9 cellular contexts compared by ENCODE assay signal in the genomic region with DNA sequence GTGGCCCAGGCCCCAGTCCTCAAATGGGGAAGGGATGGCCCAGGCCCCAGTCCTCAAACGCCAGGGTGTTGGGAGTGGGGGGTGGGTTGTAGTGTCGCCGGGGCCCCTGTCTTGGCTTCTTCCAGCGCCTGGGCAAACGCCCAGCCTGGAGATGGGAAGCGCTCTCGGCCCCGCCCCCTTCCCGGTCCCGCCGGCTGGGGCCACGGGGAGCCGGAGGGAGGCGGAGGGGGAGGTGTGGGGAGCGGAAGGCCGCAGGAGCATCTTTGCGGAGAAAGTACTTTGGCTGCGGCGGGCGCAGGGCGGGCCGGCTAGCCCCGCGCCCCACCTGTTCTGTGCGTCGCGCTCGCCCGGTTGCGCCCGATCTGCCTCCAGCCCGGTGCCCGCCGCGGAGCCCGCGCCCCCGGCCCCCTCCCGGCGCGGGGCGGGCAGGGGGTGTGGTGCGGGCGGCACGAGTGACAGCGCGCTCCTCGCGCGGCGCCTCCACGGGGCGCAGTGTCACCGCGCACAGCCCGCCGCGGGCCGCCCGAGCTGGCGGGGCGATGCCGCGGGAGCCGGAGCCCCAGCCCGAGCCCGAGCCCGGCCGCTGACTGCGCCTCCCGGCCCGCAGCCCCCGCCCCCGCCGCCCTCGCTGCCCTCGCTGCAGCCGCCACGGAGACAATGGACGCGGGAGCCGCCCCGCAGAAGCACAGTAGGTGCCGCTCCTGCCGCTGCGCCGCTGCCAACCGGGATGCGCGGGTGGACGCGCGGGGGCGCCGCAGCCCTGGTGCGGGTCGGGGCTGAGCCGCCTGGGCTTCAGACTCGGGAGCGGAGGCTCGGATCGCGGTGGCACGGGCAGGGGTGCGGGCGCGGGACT. TPM values are rescaled to one million over a fixed set of nuclear protein-coding genes. Genes with fewer than 3 reads are reported as not detected.
A peak's percentile ranks its signal among the peaks of the same experiment; 100 is the strongest.
DNase-seq lines count a peak whose midpoint lies in the region; ATAC-seq and TF ChIP-seq lines count a peak whose summit lies in the region.
"Had no signal": no experiment of that assay in that cellular context is flagged by ENCODE, and none has a peak within 500 bp of the region (broad histone marks: within the 10 kb centered on the region; RNA-seq: fewer than 3 reads in every experiment).

No MANE protein-coding gene starts in this region.

- H3K4me1 Mint-ChIP-seq in activated T-cell treated with anti-CD3 and anti-CD28 coated beads, Interleukin-2, amount 50 U/mL, for 72 hours (ENCODE audit: low read depth), result no peaks in the 10 kb centered on the region
- H3K4me1 Mint-ChIP-seq in stimulated activated naive CD8-positive, alpha-beta T cell treated with anti-CD3 and anti-CD28 coated beads, Interleukin-15, amount 100 ng/mL, for 72 hours, result peaks cover 9% of the 10 kb centered on the region

- H3K9me3 Mint-ChIP-seq in activated T-cell treated with anti-CD3 and anti-CD28 coated beads, Interleukin-2, amount 50 U/mL, for 72 hours, result no peaks in the 10 kb centered on the region
- no peaks in the 10 kb centered on the region for H3K9me3 Mint-ChIP-seq in stimulated activated naive CD8-positive, alpha-beta T cell treated with anti-CD3 and anti-CD28 coated beads, Interleukin-15, amount 100 ng/mL, for 72 hours

- ATAC-seq in activated T-cell treated with anti-CD3 and anti-CD28 coated beads, Interleukin-2, amount 50 U/mL, for 72 hours (replicated peaks in 1 of 2), result peak; percentile 58 to 59
- peak; percentile 44 for ATAC-seq in stimulated activated naive CD8-positive, alpha-beta T cell treated with anti-CD3 and anti-CD28 coated beads, Interleukin-15, amount 100 ng/mL, for 72 hours
- ATAC-seq in HG02981 (IDR thresholded peaks at IDR 0.05; ENCODE audit: unreplicated experiment), result no peak

- H3K27ac Mint-ChIP-seq in activated T-cell treated with anti-CD3 and anti-CD28 coated beads, Interleukin-2, amount 50 U/mL, for 72 hours, result no peak overlapping the region
- no peak overlapping the region for H3K27ac Mint-ChIP-seq in stimulated activated naive CD8-positive, alpha-beta T cell treated with anti-CD3 and anti-CD28 coated beads, Interleukin-15, amount 100 ng/mL, for 72 hours

- no peaks in the 10 kb centered on the region for H3K36me3 Mint-ChIP-seq in activated T-cell treated with anti-CD3 and anti-CD28 coated beads, Interleukin-2, amount 50 U/mL, for 72 hours (ENCODE audit: insufficient read depth in 2 of 2)

- TF ChIP-seq CTCF in GM13976 (IDR thresholded peaks at IDR 0.05; ENCODE audit: borderline replicate concordance, control extremely low read depth, extremely low read depth, insufficient read depth, missing control alignments), result no peak

- peak; percentile 23 for DNase-seq in activated T-cell treated with anti-CD3 and anti-CD28 coated beads for 48 hours (ENCODE audit: low read depth)
- no peak for DNase-seq in activated T-cell treated with anti-CD3 and anti-CD28 coated beads for 4 hours
- DNase-seq in activated T-cell treated with anti-CD3 and anti-CD28 coated beads, Interleukin-2, amount 50 U/mL, for 72 hours, result peak; percentile 33 to 48
- peak; percentile 57 for DNase-seq in iPS-NIHi7 (ENCODE audit: extremely low spot score)
- DNase-seq in stimulated activated naive CD8-positive, alpha-beta T cell treated with anti-CD3 and anti-CD28 coated beads, Interleukin-15, amount 100 ng/mL, for 72 hours, result peak in 1 of 2 donors; percentile 34
- DNase-seq in central memory CD4-positive, alpha-beta T cell, result no peak
- no peak for DNase-seq in GM13976 (ENCODE audit: low spot score)

- peaks cover 14% of the 10 kb centered on the region for H3K27me3 Mint-ChIP-seq in activated T-cell treated with anti-CD3 and anti-CD28 coated beads, Interleukin-2, amount 50 U/mL, for 72 hours (ENCODE audit: low read depth)
- H3K27me3 Mint-ChIP-seq in stimulated activated naive CD8-positive, alpha-beta T cell treated with anti-CD3 and anti-CD28 coated beads, Interleukin-15, amount 100 ng/mL, for 72 hours, result peaks cover 44% of the 10 kb centered on the region

- in situ Hi-C loops in GM13976 (cut with MboI; ENCODE audit: low sequenced_read_pairs, unreplicated experiment), result no loop called here

- no peak overlapping the region for H3K4me3 Mint-ChIP-seq in activated T-cell treated with anti-CD3 and anti-CD28 coated beads, Interleukin-2, amount 50 U/mL, for 72 hours
- no peak overlapping the region for H3K4me3 Mint-ChIP-seq in stimulated activated naive CD8-positive, alpha-beta T cell treated with anti-CD3 and anti-CD28 coated beads, Interleukin-15, amount 100 ng/mL, for 72 hours

RNA-seq across cellular contexts. Expression of a gene that starts 31.1 kb away (rescaled TPM):
- total RNA-seq in activated T-cell treated with anti-CD3 and anti-CD28 coated beads, Interleukin-2, amount 50 U/mL, for 72 hours, result 10 to 100 TPM; 10.2 to 11.4 TPM

RNA-seq across cellular contexts. Expression of a gene that starts 32.6 kb away (rescaled TPM):
- 10 to 100 TPM; 13.9 to 26.3 TPM for total RNA-seq in activated T-cell treated with anti-CD3 and anti-CD28 coated beads, Interleukin-2, amount 50 U/mL, for 72 hours
- total RNA-seq: M059J had no signal

RNA-seq across cellular contexts. Expression of a gene that starts 51.9 kb away (rescaled TPM):
- total RNA-seq in activated T-cell treated with anti-CD3 and anti-CD28 coated beads, Interleukin-2, amount 50 U/mL, for 72 hours, result 100 to 1,000 TPM; 160 to 166 TPM

RNA-seq across cellular contexts. Expression of a gene that starts 52.2 kb away (rescaled TPM):
- 1 to 10 TPM; 6.8 to 6.9 TPM for total RNA-seq in activated T-cell treated with anti-CD3 and anti-CD28 coated beads, Interleukin-2, amount 50 U/mL, for 72 hours

Comparison
In these comparisons a context has a peak if more than half of its experiments do, and no peak if none do; other contexts are left out.
1. DNase-seq: peak in activated T-cell treated with anti-CD3 and anti-CD28 coated beads for 48 hours (single experiment), activated T-cell treated with anti-CD3 and anti-CD28 coated beads, Interleukin-2, amount 50 U/mL, for 72 hours (2 of 2) and iPS-NIHi7 (single experiment); none in activated T-cell treated with anti-CD3 and anti-CD28 coated beads for 4 hours (single experiment), central memory CD4-positive, alpha-beta T cell (single experiment) and GM13976 (single experiment).